Comparison of ENCODE assay signal across 1 cellular context in genomic region chr16:75148311-75149195, GRCh38.
A peak's percentile ranks its signal among the peaks of the same experiment; 100 is the strongest.
TF ChIP-seq lines count a peak whose summit lies in the region.

Gene ZFP1, plus strand, starts transcription at chr16:75148524. Its CDS starts 4,428 bp downstream, at chr16:75152952.

TF ChIP-seq in HCT116, 20 proteins besides CTCF, POLR2A, EP300 and RAD21 (continued from another document):
- TF ChIP-seq YY1 (IDR thresholded peaks at IDR 0.05; ENCODE audit: extremely low read depth, insufficient replicate concordance, low read depth, low read length) (peak; percentile 52), POLR2AphosphoS5 (IDR thresholded peaks at IDR 0.05; ENCODE audit: low read depth, low read length) (peak; percentile 79), TCF7L2 (IDR thresholded peaks at IDR 0.05; ENCODE audit: borderline replicate concordance, extremely low read depth, insufficient read depth, insufficient read length) (peak; percentile 78), REST (IDR thresholded peaks at IDR 0.05; ENCODE audit: low read depth) (no peak), ZFX (IDR thresholded peaks at IDR 0.05) (peak; percentile 63; the same call in 1 of the 2 replicates), CEBPB (IDR thresholded peaks at IDR 0.05; ENCODE audit: low read depth) (no peak), EZH2phosphoT487 (IDR thresholded peaks at IDR 0.05; ENCODE audit: borderline replicate concordance) (no peak), EGR1 (IDR thresholded peaks at IDR 0.05; ENCODE audit: low read depth) (peak; percentile 85)
TF ChIP-seq in HCT116: peak in this region for 8.
